In genomic region chr15:67189326-67190051, GRCh38 we compare ENCODE assay signal across 13 cellular contexts.
DNase-seq lines count a peak whose midpoint lies in the region; ATAC-seq and TF ChIP-seq lines count a peak whose summit lies in the region.
"Had no signal": no experiment of that assay in that cellular context is flagged by ENCODE, and none has a peak within 500 bp of the region (broad histone marks: within the 10 kb centered on the region; RNA-seq: fewer than 3 reads in every experiment).

No MANE protein-coding gene starts in this region.

- H3K9me3 ChIP-seq in AG04450 (ENCODE audit: control insufficient read depth, insufficient read depth, low read length), result no peaks in the 10 kb centered on the region
- no peaks in the 10 kb centered on the region for H3K9me3 ChIP-seq in T-helper 17 cell (ENCODE audit: control insufficient read depth, low read length, poor library complexity, severe bottlenecking)
- H3K9me3 ChIP-seq in MM.1S (replicated peaks; ENCODE audit: insufficient read depth, low read length), result no peaks in the 10 kb centered on the region

- peaks cover 17% of the 10 kb centered on the region for H3K4me1 Mint-ChIP-seq in T-helper 17 cell

- no peak for ATAC-seq in T-helper 17 cell
- peak; percentile 77 for ATAC-seq in Right ventricle myocardium superior (ENCODE audit: poor library complexity)
- ATAC-seq in sciatic nerve, result peak; percentile 86

- H3K9me2 ChIP-seq in MM.1S (replicated peaks; ENCODE audit: insufficient read depth, low read length), result no peaks in the 10 kb centered on the region

- TF ChIP-seq CTCF in AG04450 (IDR thresholded peaks at IDR 0.05; ENCODE audit: low read depth, low read length) (no peak), MM.1S (IDR thresholded peaks at IDR 0.05; ENCODE audit: low read length) (no peak)

- H3K4me1 ChIP-seq in MM.1S (ENCODE audit: low read length), result no peaks in the 10 kb centered on the region

- no peak overlapping the region for H3K9ac ChIP-seq in MM.1S (ENCODE audit: low read length)

- CTCF ChIA-PET in AG04450 (lab: Charles Lee), result interaction anchor here (1.0 to 1.3 kb wide), 2 partner anchors 115 to 124 kb away, joined by 3 read pairs; partner anchors contain the start of gene SMAD3
- CTCF ChIA-PET in HEK293T (lab: Yijun Ruan, JAX), result no interaction called here

- H3K27ac Mint-ChIP-seq in T-helper 17 cell, result peak overlapping the region; percentile 65
- H3K27ac Mint-ChIP-seq: activated naive CD8-positive, alpha-beta T cell had no signal

- no peaks in the 10 kb centered on the region for H4K20me1 ChIP-seq in MM.1S (ENCODE audit: insufficient read depth, low read length)

- no peaks in the 10 kb centered on the region for H3K36me3 ChIP-seq in MM.1S (replicated peaks; ENCODE audit: insufficient read depth, low read length)

- intact Hi-C loops in Right ventricle myocardium superior (cut with DNase I) (no loop called here), sciatic nerve (cut with DNase I) (no loop called here)

- no peak overlapping the region for H3K4me3 Mint-ChIP-seq in T-helper 17 cell
- H3K4me3 Mint-ChIP-seq: activated naive CD8-positive, alpha-beta T cell had no signal

- H3K36me3 Mint-ChIP-seq in T-helper 17 cell (ENCODE audit: low read depth), result peaks cover 14% of the 10 kb centered on the region

- H3K79me2 ChIP-seq in MM.1S (ENCODE audit: low read length), result no peaks in the 10 kb centered on the region

- H3K27me3 Mint-ChIP-seq in T-helper 17 cell, result no peaks in the 10 kb centered on the region
- H3K27me3 Mint-ChIP-seq: activated naive CD8-positive, alpha-beta T cell had no signal

- H3K4me3 ChIP-seq in AG04450 (ENCODE audit: low read depth, low read length) (no peak overlapping the region), MM.1S (ENCODE audit: low read length) (no peak overlapping the region)

- POLR2A ChIA-PET in AG04450 (lab: Yijun Ruan, JAX) (interaction anchor here (1.1 to 2.8 kb wide), 4 partner anchors 11 to 80 kb away, joined by 3 to 16 read pairs (median 4); no protein-coding TSS in a partner anchor), HEK293T (lab: Yijun Ruan, JAX) (no interaction called here)

- H3K27ac ChIP-seq in AG04450 (ENCODE audit: low read depth, low read length) (peak overlapping the region; percentile 85), MM.1S (ENCODE audit: low read length) (no peak overlapping the region)

- no peaks in the 10 kb centered on the region for H3F3A ChIP-seq in MM.1S (ENCODE audit: insufficient read depth, low read length)

- H3K27me3 ChIP-seq in AG04450 (ENCODE audit: control insufficient read depth, insufficient read depth, low read length) (no peaks in the 10 kb centered on the region), MM.1S (replicated peaks; ENCODE audit: insufficient read depth, low read length) (no peaks in the 10 kb centered on the region)

- H2AFZ ChIP-seq in MM.1S (ENCODE audit: low read length), result no peak overlapping the region

- no peak overlapping the region for H3K4me2 ChIP-seq in MM.1S (ENCODE audit: low read depth, low read length)

- DNase-seq in AG04450 (ENCODE audit: low read depth, low spot score) (no peak), T-helper 17 cell (no peak), Right ventricle myocardium superior (peak; percentile 95), sciatic nerve (ENCODE audit: low spot score) (peak; percentile 91), dedifferentiated amniotic fluid mesenchymal stem cell (ENCODE audit: extremely low spot score) (no peak), HEK293T (ENCODE audit: extremely low spot score) (no peak), NCI-H1417 (lab: John Stamatoyannopoulos, UW) (no peak), MM.1S (no peak)
- DNase-seq: activated CD4-positive, alpha-beta T cell treated with anti-CD3 and anti-CD28 coated beads for 1 hour; C1 segment of cervical spinal cord; kidney; NCI-H524 had no signal

TF ChIP-seq in HEK293T, 16 proteins besides CTCF, POLR2A, EP300 and RAD21:
- TF ChIP-seq BHLHE40 (IDR thresholded peaks at IDR 0.05; ENCODE audit: borderline replicate concordance), result no peak
- no peak for TF ChIP-seq L3MBTL2 (conservative IDR thresholded peaks at IDR 0.05)
- TF ChIP-seq CTBP1 (IDR thresholded peaks at IDR 0.05; ENCODE audit: borderline replicate concordance), result no peak
- TF ChIP-seq SP1 (IDR thresholded peaks at IDR 0.05), result no peak
- TF ChIP-seq ARNT (IDR thresholded peaks at IDR 0.05), result no peak
- TF ChIP-seq HDGF (IDR thresholded peaks at IDR 0.05; ENCODE audit: borderline replicate concordance), result no peak
- TF ChIP-seq TARDBP (IDR thresholded peaks at IDR 0.05), result no peak
- TF ChIP-seq SUZ12 (IDR thresholded peaks at IDR 0.05), result no peak
- no peak for TF ChIP-seq FOXM1 (IDR thresholded peaks at IDR 0.05; ENCODE audit: borderline replicate concordance)
- no peak for TF ChIP-seq FOXK2 (IDR thresholded peaks at IDR 0.05)

Comparison
In these comparisons a context has a peak if more than half of its experiments do, and no peak if none do; other contexts are left out.
1. DNase-seq: peak in Right ventricle myocardium superior (single experiment) and sciatic nerve (single experiment); none in AG04450 (single experiment), T-helper 17 cell (0 of 3), dedifferentiated amniotic fluid mesenchymal stem cell (single experiment), HEK293T (single experiment), NCI-H1417 (0 of 3) and MM.1S (single experiment).